ENCODE assay signal across 1 cellular context in the genomic region with DNA sequence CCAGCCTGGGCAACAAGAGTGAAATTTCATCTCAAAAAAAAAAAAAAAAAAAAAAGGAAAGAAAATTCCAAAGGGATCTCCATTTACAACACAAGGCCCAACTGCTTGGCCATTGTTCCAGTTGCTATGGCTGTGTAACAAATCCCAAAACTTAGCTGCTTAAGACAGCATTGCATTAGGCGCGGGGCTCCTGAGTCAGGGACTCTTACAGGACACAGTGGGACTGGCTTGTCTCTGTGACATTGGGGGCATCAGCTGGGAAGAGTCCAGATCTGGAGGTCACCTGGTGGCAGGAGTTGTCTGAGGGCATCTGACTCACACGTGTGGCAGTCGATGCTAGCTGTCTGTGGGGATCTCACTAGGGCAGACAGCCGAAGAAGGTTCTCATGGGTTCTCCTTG.
TF ChIP-seq lines count a peak whose summit lies in the region.

No MANE protein-coding gene starts in this region.

TF ChIP-seq in H1, 55 proteins besides CTCF, POLR2A, EP300 and RAD21:
- TF ChIP-seq SIN3A (conservative IDR thresholded peaks at IDR 0.05 in 1 of 2, IDR thresholded peaks at IDR 0.05 in 1 of 2; ENCODE audit: low read depth in 1 of 2, low read length in 2 of 2) (peak in 1 of 2 experiments; percentile 71; a peak in 1 of 4 replicates), ASH2L (IDR thresholded peaks at IDR 0.05; ENCODE audit: low read length) (peak; percentile 66), TAF1 (IDR thresholded peaks at IDR 0.05; ENCODE audit: low read depth, low read length) (no peak; the same call in 1 of the 2 replicates), SP1 (IDR thresholded peaks at IDR 0.05; ENCODE audit: low read depth, low read length) (peak; percentile 55; the same call in 1 of the 2 replicates), YY1 (IDR thresholded peaks at IDR 0.05; ENCODE audit: low read depth, low read length) (0 out of 2 replicates have a peak, but pooled peaks have one; percentile 29), ZNF274 (IDR thresholded peaks at IDR 0.05; ENCODE audit: borderline replicate concordance, extremely low read depth, low read length) (no peak), POLR2AphosphoS5 (IDR thresholded peaks at IDR 0.05; ENCODE audit: low read depth, low read length) (peak; percentile 60; the same call in 1 of the 2 replicates), POU5F1 (IDR thresholded peaks at IDR 0.05; ENCODE audit: low read depth, low read length) (no peak)
- TF ChIP-seq, protein P1, sequence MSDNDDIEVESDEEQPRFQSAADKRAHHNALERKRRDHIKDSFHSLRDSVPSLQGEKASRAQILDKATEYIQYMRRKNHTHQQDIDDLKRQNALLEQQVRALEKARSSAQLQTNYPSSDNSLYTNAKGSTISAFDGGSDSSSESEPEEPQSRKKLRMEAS (IDR thresholded peaks at IDR 0.05), result 0 out of 2 replicates have a peak, but pooled peaks have one; percentile 23
